Comparison of ENCODE assay signal across 27 cellular contexts in genomic region chr18:59733411-59733810, GRCh38. TPM values are rescaled to one million over a fixed set of nuclear protein-coding genes. Genes with fewer than 3 reads are reported as not detected.
"Had no signal": no experiment of that assay in that cellular context is flagged by ENCODE, and none has a peak within 500 bp of the region (broad histone marks: within the 10 kb centered on the region; RNA-seq: fewer than 3 reads in every experiment).

No MANE protein-coding gene starts in this region.

- H2AFZ ChIP-seq: hepatocyte had no signal

- H3K4me1 ChIP-seq: body of pancreas, pancreas, psoas muscle, right atrium auricular region had no signal

- H3K4me3 ChIP-seq: body of pancreas, cardiac muscle cell, hepatocyte, pancreas, psoas muscle, right atrium auricular region, thyroid gland had no signal

- H3K36me3 Mint-ChIP-seq: immature natural killer cell; natural killer cell treated with Interleukin-12 subunit alpha and Interleukin-12 subunit beta and Interleukin-15 and Interleukin-18, amount 100 ng/mL, for 72 hours had no signal

- H3K4me3 Mint-ChIP-seq: activated naive CD4-positive, alpha-beta T cell treated with anti-CD3 and anti-CD28 coated beads for 36 hours; activated T-cell treated with anti-CD3 and anti-CD28 coated beads, Interleukin-2, amount 50 U/mL, for 4 hours; immature natural killer cell; natural killer cell treated with Interleukin-12 subunit alpha and Interleukin-12 subunit beta and Interleukin-15 and Interleukin-18, amount 100 ng/mL, for 72 hours; stimulated activated naive CD8-positive, alpha-beta T cell treated with anti-CD3 and anti-CD28 coated beads, Interleukin-15, Interleukin-2, amounts not matched to agents 100 ng/mL and 50 ng/mL, for 24 hours; T-helper 17 cell had no signal

- H3K9me3 ChIP-seq: body of pancreas, pancreas, thyroid gland had no signal

- H3K79me2 ChIP-seq: hepatocyte had no signal

- H3K9me3 Mint-ChIP-seq: activated naive CD4-positive, alpha-beta T cell treated with anti-CD3 and anti-CD28 coated beads for 36 hours; activated T-cell treated with anti-CD3 and anti-CD28 coated beads, Interleukin-2, amount 50 U/mL, for 4 hours; natural killer cell treated with Interleukin-12 subunit alpha and Interleukin-12 subunit beta and Interleukin-15 and Interleukin-18, amount 100 ng/mL, for 72 hours; stimulated activated naive CD8-positive, alpha-beta T cell treated with anti-CD3 and anti-CD28 coated beads, Interleukin-15, Interleukin-2, amounts not matched to agents 100 ng/mL and 50 ng/mL, for 24 hours had no signal

- H3K27ac Mint-ChIP-seq: activated naive CD4-positive, alpha-beta T cell treated with anti-CD3 and anti-CD28 coated beads for 36 hours; immature natural killer cell; natural killer cell treated with Interleukin-12 subunit alpha and Interleukin-12 subunit beta and Interleukin-15 and Interleukin-18, amount 100 ng/mL, for 72 hours; stimulated activated naive CD8-positive, alpha-beta T cell treated with anti-CD3 and anti-CD28 coated beads, Interleukin-15, Interleukin-2, amounts not matched to agents 100 ng/mL and 50 ng/mL, for 24 hours; T-helper 17 cell had no signal

- ATAC-seq: activated T-cell treated with anti-CD3 and anti-CD28 coated beads, Interleukin-2, amount 50 U/mL, for 4 hours; body of pancreas; left ventricle myocardium superior; natural killer cell treated with Interleukin-12 subunit alpha and Interleukin-12 subunit beta and Interleukin-15 and Interleukin-18, amount 100 ng/mL, for 72 hours; pancreas; psoas muscle; T-helper 17 cell had no signal

- H3K4me1 Mint-ChIP-seq: immature natural killer cell, T-helper 17 cell had no signal

- H3K4me2 ChIP-seq: hepatocyte had no signal

- H3K27me3 ChIP-seq: body of pancreas, hepatocyte, pancreas, right atrium auricular region, thyroid gland had no signal

- H3K36me3 ChIP-seq: cardiac muscle cell, pancreas, right atrium auricular region, thyroid gland had no signal

- H3K27ac ChIP-seq: body of pancreas, cardiac muscle cell, epithelial cell of prostate, hepatocyte, pancreas, psoas muscle, right atrium auricular region, thyroid gland had no signal

- DNase-seq: activated CD4-positive, alpha-beta T cell treated with anti-CD3 and anti-CD28 coated beads for 4 hours; activated CD4-positive, alpha-beta T cell treated with anti-CD3 and anti-CD28 coated beads, Interleukin-2, amount 50 U/mL, for 48 hours; activated CD4-positive, CD25-positive, alpha-beta regulatory T cell; activated CD8-positive, alpha-beta memory T cell treated with anti-CD3 and anti-CD28 coated beads, Interleukin-2, amount 50 U/mL, for 48 hours; activated effector memory CD4-positive, alpha-beta T cell treated with Interleukin-2 at 50 U/mL for 16 hours; activated naive CD4-positive, alpha-beta T cell treated with anti-CD3 and anti-CD28 coated beads for 36 hours; activated T-cell treated with anti-CD3 and anti-CD28 coated beads, Interleukin-2, amount 50 U/mL, for 4 hours; amygdala; body of pancreas; immature natural killer cell; kidney glomerular epithelial cell; left ventricle myocardium superior; mammary epithelial cell; midbrain; pancreas; psoas muscle; stimulated activated CD4-positive, alpha-beta T cell treated with anti-CD3 and anti-CD28 coated beads, Interleukin-1b, Interleukin-23, amount 100 ng/mL, for 48 hours; substantia nigra; T-helper 17 cell; thyroid gland had no signal

RNA-seq across cellular contexts. Expression of gene CCBE1, which starts 36.2 kb away (rescaled TPM):
- total RNA-seq: activated CD8-positive, alpha-beta memory T cell treated with anti-CD3 and anti-CD28 coated beads for 36 hours; activated naive CD4-positive, alpha-beta T cell treated with anti-CD3 and anti-CD28 coated beads for 36 hours; natural killer cell treated with Interleukin-12 subunit alpha and Interleukin-12 subunit beta and Interleukin-15 and Interleukin-18, amount 100 ng/mL, for 72 hours; T-helper 17 cell had no signal
